In the genomic region with DNA sequence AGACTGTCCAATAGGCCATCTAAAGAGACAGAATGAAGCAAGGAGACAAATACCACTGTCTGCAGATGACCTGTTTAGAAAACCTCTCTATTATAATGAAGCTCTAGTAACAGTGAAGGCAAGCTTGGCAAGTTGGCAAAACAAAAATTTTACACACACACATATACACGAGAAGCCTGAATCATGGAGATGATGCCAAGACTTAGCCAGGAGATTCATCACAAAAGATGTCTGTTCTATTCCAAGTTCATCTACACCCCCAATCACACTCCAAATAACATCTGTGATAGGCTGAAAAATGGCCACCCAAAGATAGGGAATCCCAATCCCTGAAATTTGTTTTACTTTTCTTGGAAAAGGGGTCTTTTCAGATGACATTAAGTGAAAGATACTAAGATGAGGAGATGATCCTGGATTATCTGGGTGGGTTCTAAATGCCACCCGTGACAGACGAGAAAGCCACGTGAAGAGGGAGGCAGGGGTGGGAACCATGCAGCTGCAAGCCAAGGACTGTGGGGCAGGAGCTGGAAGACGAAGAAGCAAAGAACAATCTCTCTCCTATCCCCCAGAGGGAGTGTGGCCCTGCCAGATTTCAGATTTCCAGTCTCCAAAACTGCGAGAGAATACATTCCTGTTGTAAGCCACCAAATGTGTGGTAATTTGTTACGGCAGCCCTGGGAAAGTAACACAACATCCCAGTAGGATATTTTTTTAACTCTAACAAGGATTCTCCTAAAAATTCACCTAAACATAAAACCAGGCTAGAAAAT, we compare ENCODE assay signal across 14 cellular contexts.
"Had no signal": no experiment of that assay in that cellular context is flagged by ENCODE, and none has a peak within 500 bp of the region (broad histone marks: within the 10 kb centered on the region; RNA-seq: fewer than 3 reads in every experiment).

No MANE protein-coding gene starts in this region.

- H3K27me3 Mint-ChIP-seq: activated CD4-positive, alpha-beta T cell treated with anti-CD3 and anti-CD28 coated beads for 36 hours; central memory CD8-positive, alpha-beta T cell; effector memory CD8-positive, alpha-beta T cell; natural killer cell treated with Interleukin-12 subunit alpha and Interleukin-12 subunit beta and Interleukin-15 and Interleukin-18, amount 100 ng/mL, for 72 hours; progenitor cell of endocrine pancreas had no signal

- H3K4me3 Mint-ChIP-seq: activated CD4-positive, alpha-beta T cell treated with anti-CD3 and anti-CD28 coated beads for 36 hours; activated CD8-positive, alpha-beta T cell treated with anti-CD3 and anti-CD28 coated beads, Interleukin-2, amount 10 ng/mL, durations not matched to agents 7 days and 5 days; central memory CD8-positive, alpha-beta T cell; effector memory CD8-positive, alpha-beta T cell; natural killer cell treated with Interleukin-12 subunit alpha and Interleukin-12 subunit beta and Interleukin-15 and Interleukin-18, amount 100 ng/mL, for 72 hours had no signal

- H3K9me3 Mint-ChIP-seq: central memory CD8-positive, alpha-beta T cell; effector memory CD8-positive, alpha-beta T cell; natural killer cell treated with Interleukin-12 subunit alpha and Interleukin-12 subunit beta and Interleukin-15 and Interleukin-18, amount 100 ng/mL, for 72 hours had no signal

- ATAC-seq: activated CD4-positive, alpha-beta T cell treated with anti-CD3 and anti-CD28 coated beads for 36 hours; activated CD8-positive, alpha-beta T cell treated with anti-CD3 and anti-CD28 coated beads, Interleukin-2, amount 10 ng/mL, durations not matched to agents 7 days and 5 days; effector memory CD8-positive, alpha-beta T cell; left lobe of liver; natural killer cell treated with Interleukin-12 subunit alpha and Interleukin-12 subunit beta and Interleukin-15 and Interleukin-18, amount 100 ng/mL, for 72 hours had no signal

- DNase-seq: activated CD4-positive, alpha-beta T cell treated with anti-CD3 and anti-CD28 coated beads for 36 hours; activated CD8-positive, alpha-beta T cell treated with anti-CD3 and anti-CD28 coated beads, Interleukin-2, amount 10 ng/mL, durations not matched to agents 7 days and 5 days; activated naive CD4-positive, alpha-beta T cell treated with Interleukin-2 at 50 U/mL for 16 hours; effector memory CD8-positive, alpha-beta T cell; erythroblast; foreskin fibroblast; stimulated activated CD4-positive, alpha-beta T cell treated with anti-CD3 and anti-CD28 coated beads, Interleukin-2, amount 100 ng/mL, for 48 hours; stimulated activated naive CD4-positive, alpha-beta T cell treated with Interleukin-2 at 50 U/mL for 16 hours; T1000; testis had no signal

- H3K4me3 ChIP-seq: testis had no signal

- H3K27ac Mint-ChIP-seq: activated CD4-positive, alpha-beta T cell treated with anti-CD3 and anti-CD28 coated beads for 36 hours; activated CD8-positive, alpha-beta T cell treated with anti-CD3 and anti-CD28 coated beads, Interleukin-2, amount 10 ng/mL, durations not matched to agents 7 days and 5 days; effector memory CD8-positive, alpha-beta T cell; natural killer cell treated with Interleukin-12 subunit alpha and Interleukin-12 subunit beta and Interleukin-15 and Interleukin-18, amount 100 ng/mL, for 72 hours; progenitor cell of endocrine pancreas had no signal

- H3K27me3 ChIP-seq: testis had no signal
